Comparison of ENCODE assay signal across 20 cellular contexts in the genomic region with DNA sequence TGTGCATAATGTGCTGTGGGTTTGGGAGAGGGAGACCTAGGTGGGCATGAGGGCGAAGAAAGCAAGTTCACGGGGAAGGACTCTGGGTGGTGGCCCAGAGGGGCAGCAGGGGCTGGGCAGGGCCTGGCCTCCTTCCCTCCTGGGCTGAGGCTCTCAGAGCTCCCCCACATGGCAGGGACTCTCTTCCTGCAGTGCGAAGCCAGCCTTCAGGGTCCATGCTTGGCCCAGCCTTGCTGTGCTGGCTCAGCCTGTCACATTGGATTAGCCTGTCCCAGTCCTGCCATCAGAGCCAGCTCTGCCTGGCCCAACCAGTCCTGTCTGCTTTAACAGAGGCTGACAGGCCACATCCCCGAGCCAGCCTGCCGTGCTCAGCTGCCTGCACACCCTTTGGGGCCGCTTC. TPM values are rescaled to one million over a fixed set of nuclear protein-coding genes. Genes with fewer than 3 reads are reported as not detected.
DNase-seq lines count a peak whose midpoint lies in the region; ATAC-seq lines count a peak whose summit lies in the region.
"Had no signal": no experiment of that assay in that cellular context is flagged by ENCODE, and none has a peak within 500 bp of the region (broad histone marks: within the 10 kb centered on the region; RNA-seq: fewer than 3 reads in every experiment).

No MANE protein-coding gene starts in this region.

- H3K9ac ChIP-seq in neuronal stem cell (ENCODE audit: low read depth, low read length, poor library complexity): no peak overlapping the region

- H3K23ac ChIP-seq in neuronal stem cell (ENCODE audit: low read depth, low read length, poor library complexity): no peak overlapping the region

- H3K9me3 Mint-ChIP-seq in stimulated activated naive CD8-positive, alpha-beta T cell treated with anti-CD3 and anti-CD28 coated beads, Interleukin-15, amount 100 ng/mL, for 72 hours: no peaks in the 10 kb centered on the region
- H3K9me3 Mint-ChIP-seq: nephron progenitor cell had no signal

- peak overlapping the region; percentile 65 for H2BK15ac ChIP-seq in neuronal stem cell (ENCODE audit: low read length)

- ATAC-seq in stimulated activated naive CD8-positive, alpha-beta T cell treated with anti-CD3 and anti-CD28 coated beads, Interleukin-15, amount 100 ng/mL, for 72 hours: peak; percentile 7
- ATAC-seq in stimulated activated naive CD8-positive, alpha-beta T cell treated with anti-CD3 and anti-CD28 coated beads, Interleukin-15, Interleukin-2, amounts not matched to agents 100 U/mL and 50 U/mL, for 24 hours: no peak
- ATAC-seq in HG02981 (IDR thresholded peaks at IDR 0.05; ENCODE audit: unreplicated experiment): no peak
- ATAC-seq in GM18502 (IDR thresholded peaks at IDR 0.05; ENCODE audit: poor library complexity, unreplicated experiment): no peak
- ATAC-seq in HG02938 (IDR thresholded peaks at IDR 0.05; ENCODE audit: unreplicated experiment): no peak
- ATAC-seq: PC-3 had no signal

- no peaks in the 10 kb centered on the region for H3K79me1 ChIP-seq in neuronal stem cell (ENCODE audit: low read depth, low read length)

- no peak for DNase-seq in stimulated activated naive CD8-positive, alpha-beta T cell treated with anti-CD3 and anti-CD28 coated beads, Interleukin-15, amount 100 ng/mL, for 72 hours
- DNase-seq in stimulated activated naive CD8-positive, alpha-beta T cell treated with anti-CD3 and anti-CD28 coated beads, Interleukin-15, Interleukin-2, amounts not matched to agents 100 U/mL and 50 U/mL, for 24 hours: no peak
- DNase-seq in neuronal stem cell (ENCODE audit: low spot score): no peak
- DNase-seq in glomerular visceral epithelial cell (ENCODE audit: extremely low spot score): no peak
- DNase-seq: activated CD4-positive, alpha-beta T cell treated with anti-CD3 and anti-CD28 coated beads, Interleukin-2, amount 50 U/mL, for 4 hours; activated T-cell treated with anti-CD3 and anti-CD28 coated beads for 4 hours; amniotic stem cell; caudate nucleus; dermis blood vessel endothelial cell; foreskin melanocyte; NCI-H82; nephron progenitor cell; PC-3; psoas muscle had no signal

- H2BK120ac ChIP-seq in neuronal stem cell (ENCODE audit: low read depth, low read length): no peak overlapping the region

- H3K4me3 Mint-ChIP-seq in stimulated activated naive CD8-positive, alpha-beta T cell treated with anti-CD3 and anti-CD28 coated beads, Interleukin-15, amount 100 ng/mL, for 72 hours: no peak overlapping the region
- H3K4me3 Mint-ChIP-seq: nephron progenitor cell had no signal

- H2AK5ac ChIP-seq in neuronal stem cell (ENCODE audit: low read depth, low read length): peak overlapping the region; percentile 93

- H3K27ac ChIP-seq in esophagus (ENCODE audit: low read depth in 2 of 2, low read length in 1 of 2): peak overlapping the region; percentile 44 to 73
- H3K27ac ChIP-seq in neuronal stem cell (replicated peaks; ENCODE audit: low read length): no peak overlapping the region
- H3K27ac ChIP-seq: C4-2B, psoas muscle, SK-N-MC had no signal

- peaks cover 21 to 45% of the 10 kb centered on the region in 2 donors for H3K4me1 ChIP-seq in esophagus (ENCODE audit: control insufficient read depth in 2 of 2, insufficient read depth in 2 of 2, low read length in 1 of 2)
- H3K4me1 ChIP-seq in neuronal stem cell (ENCODE audit: control insufficient read depth in 2 of 2, insufficient read depth in 1 of 2, low read depth in 1 of 2, low read length in 2 of 2): peaks cover 22 to 26% of the 10 kb centered on the region in 2 donors
- H3K4me1 ChIP-seq: psoas muscle had no signal

- H3K27me3 ChIP-seq in esophagus (ENCODE audit: control insufficient read depth in 1 of 2, insufficient read depth in 2 of 2, low read length in 2 of 2): no peaks in the 10 kb centered on the region
- peaks cover 0 to 2% (median 0%) of the 10 kb centered on the region in 3 experiments for H3K27me3 ChIP-seq in neuronal stem cell (ENCODE audit: control insufficient read depth in 3 of 3, insufficient read depth in 3 of 3, low read depth in 1 of 3, low read length in 3 of 3)

- H3K36me3 ChIP-seq in esophagus (ENCODE audit: control insufficient read depth in 2 of 2, insufficient read depth in 2 of 2, low read length in 1 of 2) (no peaks in the 10 kb centered on the region), neuronal stem cell (replicated peaks in 1 of 2; ENCODE audit: control insufficient read depth in 2 of 2, insufficient read depth in 2 of 2, low read length in 2 of 2) (peaks cover 0 to 1% of the 10 kb centered on the region in 2 donors)

- no peak overlapping the region for H4K91ac ChIP-seq in neuronal stem cell (ENCODE audit: low read depth, low read length, poor library complexity)

- H3K18ac ChIP-seq in neuronal stem cell (ENCODE audit: low read length): peak overlapping the region; percentile 66

- WGBS in esophagus, 2 donors: 55 to 64% methylated on average over 6 of the region's 6 CpGs
- no CpG with 5 or more reads among the region's 6 CpGs for WGBS in neuronal stem cell (ENCODE audit: extremely low coverage in 2 of 2, insufficient read length in 2 of 2, insufficient replicate concordance in 1 of 2), 2 donors

- H3K4me3 ChIP-seq in esophagus (ENCODE audit: low read depth in 1 of 2, low read length in 2 of 2): no peak overlapping the region
- no peak overlapping the region for H3K4me3 ChIP-seq in neuronal stem cell (ENCODE audit: low read length in 2 of 2)
- H3K4me3 ChIP-seq: psoas muscle, SK-N-MC had no signal

- H3K14ac ChIP-seq in neuronal stem cell (ENCODE audit: low read length): peak overlapping the region; percentile 21

- H4K8ac ChIP-seq in neuronal stem cell (ENCODE audit: low read depth, low read length): no peak overlapping the region

- H2BK12ac ChIP-seq in neuronal stem cell (ENCODE audit: low read length): no peak overlapping the region

- H3K9me3 ChIP-seq in esophagus (ENCODE audit: control insufficient read depth in 2 of 2, insufficient read depth in 1 of 2, low read depth in 1 of 2, low read length in 1 of 2): peaks cover 0 to 2% of the 10 kb centered on the region in 2 donors
- peaks cover 2 to 3% of the 10 kb centered on the region in 2 donors for H3K9me3 ChIP-seq in neuronal stem cell (replicated peaks in 1 of 2; ENCODE audit: control insufficient read depth in 2 of 2, insufficient read depth in 1 of 2, low read depth in 1 of 2, low read length in 2 of 2)
- H3K9me3 ChIP-seq: psoas muscle had no signal

- no peaks in the 10 kb centered on the region for H3K4me1 Mint-ChIP-seq in stimulated activated naive CD8-positive, alpha-beta T cell treated with anti-CD3 and anti-CD28 coated beads, Interleukin-15, amount 100 ng/mL, for 72 hours

- peaks cover 8% of the 10 kb centered on the region for H3K27me3 Mint-ChIP-seq in stimulated activated naive CD8-positive, alpha-beta T cell treated with anti-CD3 and anti-CD28 coated beads, Interleukin-15, amount 100 ng/mL, for 72 hours

- no peak overlapping the region for H3K4me2 ChIP-seq in neuronal stem cell (ENCODE audit: insufficient read depth, low read length, poor library complexity, severe bottlenecking)

- no peak overlapping the region for H3K4ac ChIP-seq in neuronal stem cell (ENCODE audit: low read length)

- H2BK5ac ChIP-seq in neuronal stem cell (ENCODE audit: low read length): no peak overlapping the region

- no peak overlapping the region for H3K27ac Mint-ChIP-seq in stimulated activated naive CD8-positive, alpha-beta T cell treated with anti-CD3 and anti-CD28 coated beads, Interleukin-15, amount 100 ng/mL, for 72 hours

- no peak overlapping the region for H2AFZ ChIP-seq in neuronal stem cell (ENCODE audit: low read length)

RNA-seq across cellular contexts. Expression of gene ZNF488, which starts 20.4 kb away (rescaled TPM):
- under 1 TPM; 0.81 to 0.94 TPM for polyA plus RNA-seq in esophagus
- polyA plus RNA-seq in neuronal stem cell (2013, experiment 1 of 2): 0.01 TPM
- polyA plus RNA-seq in neuronal stem cell (2013, experiment 2 of 2): 0.01 TPM

RNA-seq across cellular contexts. Expression of gene RBP3, which starts 56.3 kb away (rescaled TPM):
- not detected for polyA plus RNA-seq in esophagus
- polyA plus RNA-seq in neuronal stem cell (2013, experiment 1 of 2): not detected
- not detected for polyA plus RNA-seq in neuronal stem cell (2013, experiment 2 of 2)
- polyA plus RNA-seq: psoas muscle had no signal
